In the genomic region with DNA sequence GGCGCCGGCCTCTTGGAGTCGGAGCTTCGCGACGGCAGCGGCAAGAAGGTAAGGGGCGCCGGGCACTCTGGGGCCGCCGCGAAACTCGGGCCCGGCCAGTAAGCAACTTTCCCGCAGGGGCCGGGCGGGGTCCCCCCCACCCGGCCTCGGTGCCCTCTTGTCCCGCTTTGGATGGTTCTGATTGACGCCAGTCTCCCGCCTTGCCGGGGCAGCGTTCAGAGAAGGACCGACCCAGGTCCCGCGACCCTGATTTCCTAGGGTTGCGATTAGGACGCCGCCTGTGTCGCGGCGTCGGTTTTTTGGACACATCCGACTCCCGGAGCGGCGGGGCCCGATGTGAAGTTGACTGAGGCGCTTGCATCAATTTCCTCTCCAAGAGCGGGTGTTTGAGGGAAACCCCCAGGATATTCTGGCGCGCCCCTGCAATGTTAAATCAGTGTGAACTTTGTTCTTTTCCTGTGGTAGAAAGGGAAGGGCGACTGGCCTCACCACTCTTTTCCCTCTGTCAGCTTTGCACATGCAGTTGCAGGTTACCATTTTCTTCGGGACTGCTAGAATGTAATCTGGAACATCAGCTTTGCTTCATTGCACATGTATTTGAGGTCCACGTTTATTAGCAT, we compare ENCODE assay signal across 8 cellular contexts. TPM values are rescaled to one million over a fixed set of nuclear protein-coding genes. Genes with fewer than 3 reads are reported as not detected.
DNase-seq lines count a peak whose midpoint lies in the region; ATAC-seq and TF ChIP-seq lines count a peak whose summit lies in the region.

No MANE protein-coding gene starts in this region.

- H2AFZ ChIP-seq in GM23248, result peak overlapping the region; percentile 74

- no peaks in the 10 kb centered on the region for H4K20me1 ChIP-seq in GM23248 (ENCODE audit: insufficient read depth)

- TF ChIP-seq CTCF in astrocyte of the spinal cord (IDR thresholded peaks at IDR 0.05; ENCODE audit: low read depth, low read length), result no peak

- no peaks in the 10 kb centered on the region for H3K27me3 ChIP-seq in GM23248 (replicated peaks; ENCODE audit: insufficient read depth)

- peak overlapping the region; percentile 89 for H3K27ac ChIP-seq in GM23248

- H3K79me2 ChIP-seq in GM23248 (ENCODE audit: insufficient read depth), result peaks cover 52% of the 10 kb centered on the region

- ATAC-seq in GM19467 (IDR thresholded peaks at IDR 0.05; ENCODE audit: unreplicated experiment) (no peak), GM19023 (IDR thresholded peaks at IDR 0.05; ENCODE audit: unreplicated experiment) (no peak)

- peaks cover 10% of the 10 kb centered on the region for H3K4me1 ChIP-seq in GM23248 (ENCODE audit: insufficient read depth)

- H3K9ac ChIP-seq in GM23248, result peak overlapping the region; percentile 93

- H3F3A ChIP-seq in GM23248 (ENCODE audit: insufficient read depth), result 0 out of 2 replicates have a peak, but pooled peaks cover 18% of the 10 kb centered on the region

- H3K4me3 ChIP-seq in GM23248 (peak overlapping the region; percentile 96), astrocyte of the spinal cord (ENCODE audit: low read depth, low read length) (peak overlapping the region; percentile 80)

- H3K9me2 ChIP-seq in GM23248 (ENCODE audit: insufficient read depth), result no peaks in the 10 kb centered on the region

- DNase-seq in GM23248 (peak; percentile 65), T-helper 1 cell (peak; percentile 36 to 60 (median 49)), astrocyte of the spinal cord (ENCODE audit: low read depth, low spot score) (no peak), iris pigment epithelial cell (ENCODE audit: low read depth) (peak; percentile 45), NCI-H2081 treated with DMSO at 0.1 percent for 48 hours (lab: John Stamatoyannopoulos, UW) (no peak)
- peak; percentile 24 to 41 (median 37) for DNase-seq in stimulated activated CD4-positive, alpha-beta T cell treated with anti-CD3 and anti-CD28 coated beads, Interleukin-12 subunit alpha, Interleukin-12 subunit beta, amount 100 ng/mL, for 48 hours (ENCODE audit: low read depth in 2 of 3, low spot score in 1 of 3)

- no peaks in the 10 kb centered on the region for H3K36me3 ChIP-seq in GM23248 (ENCODE audit: low read depth)

- WGBS in GM23248 (ENCODE audit: low coverage in 1 of 2, low lambda C conversion rate in 2 of 2, missing lambda C conversion rate in 2 of 2), 2 experiments, result 2 to 4% methylated on average over 28 to 35 of the region's 46 CpGs

- in situ Hi-C loops in GM23248 (cut with MboI), result no loop called here
- in situ Hi-C loops in astrocyte of the spinal cord (cut with HindIII; ENCODE audit: low sequenced_read_pairs), result no loop called here

- H3K4me2 ChIP-seq in GM23248 (ENCODE audit: unreplicated experiment), result peak overlapping the region; percentile 83

- H3K9me3 ChIP-seq in GM23248 (ENCODE audit: low read depth), result no peaks in the 10 kb centered on the region

RNA-seq across cellular contexts. Expression of a gene that starts 0.8 kb away (rescaled TPM):
- total RNA-seq in GM23248 (2014; rRNA removed; shearing (Covaris generic)), result 22.7 and 28.5 TPM in 2 replicates
- 13.9 and 14.0 TPM in 2 replicates for polyA plus RNA-seq in GM23248 (2016; fragmentation: Nextera tagmentation; extraction: Ambion mirVana)

Comparison
In these comparisons a context has a peak if more than half of its experiments do, and no peak if none do; other contexts are left out.
1. DNase-seq: peak in GM23248 (single experiment), T-helper 1 cell (5 of 5), iris pigment epithelial cell (single experiment) and stimulated activated CD4-positive, alpha-beta T cell treated with anti-CD3 and anti-CD28 coated beads, Interleukin-12 subunit alpha, Interleukin-12 subunit beta, amount 100 ng/mL, for 48 hours (3 of 3); none in astrocyte of the spinal cord (single experiment) and NCI-H2081 treated with DMSO at 0.1 percent for 48 hours (single experiment).